Comparison of ENCODE assay signal across 21 cellular contexts in genomic region chr19:33050110-33050509, GRCh38. TPM values are rescaled to one million over a fixed set of nuclear protein-coding genes. Genes with fewer than 3 reads are reported as not detected.
DNase-seq lines count a peak whose midpoint lies in the region; ATAC-seq, FAIRE-seq and TF ChIP-seq lines count a peak whose summit lies in the region.
"Had no signal": no experiment of that assay in that cellular context is flagged by ENCODE, and none has a peak within 500 bp of the region (broad histone marks: within the 10 kb centered on the region; RNA-seq: fewer than 3 reads in every experiment).

No MANE protein-coding gene starts in this region.

- 96% methylated on average over 3 of the region's 3 CpGs for WGBS in A549 (ENCODE audit: missing lambda C conversion rate)

- H3K9me3 ChIP-seq in A549 (no peaks in the 10 kb centered on the region), HEK293 (ENCODE audit: control insufficient read depth, insufficient read depth, low read depth, low read length) (no peaks in the 10 kb centered on the region), duodenal mucosa (ENCODE audit: control insufficient read depth in 1 of 2, low read length in 2 of 2) (no peaks in the 10 kb centered on the region)
- H3K9me3 ChIP-seq: MG63, SK-N-SH had no signal

- no peaks in the 10 kb centered on the region for H3K9me3 Mint-ChIP-seq in progenitor cell of endocrine pancreas (ENCODE audit: low read depth)
- H3K9me3 Mint-ChIP-seq in stimulated activated effector memory CD8-positive, alpha-beta T cell treated with anti-CD3 and anti-CD28 coated beads, Interleukin-12 subunit alpha, Interleukin-12 subunit beta, amount 100 ng/mL, for 72 hours: no peaks in the 10 kb centered on the region

- no peak for DNase-seq in A549 (ENCODE audit: low read depth in 1 of 2, low spot score in 1 of 2)
- no peak for DNase-seq in progenitor cell of endocrine pancreas (ENCODE audit: low spot score, unreplicated experiment)
- DNase-seq in stimulated activated effector memory CD8-positive, alpha-beta T cell treated with anti-CD3 and anti-CD28 coated beads, Interleukin-12 subunit alpha, Interleukin-12 subunit beta, amount 100 ng/mL, for 72 hours (ENCODE audit: low spot score in 2 of 2): no peak
- DNase-seq in OCI-M2 (lab: John Stamatoyannopoulos, UW; ENCODE audit: unreplicated experiment): no peak
- DNase-seq: DMS79, Kasumi-1, MG63, NCI-H1417, NCI-H187, NCI-H446, NCI-H526, OCI-M1, SIG-M5, SK-N-SH had no signal

- peak overlapping the region; percentile 99 for H3K27ac Mint-ChIP-seq in progenitor cell of endocrine pancreas
- H3K27ac Mint-ChIP-seq in stimulated activated effector memory CD8-positive, alpha-beta T cell treated with anti-CD3 and anti-CD28 coated beads, Interleukin-12 subunit alpha, Interleukin-12 subunit beta, amount 100 ng/mL, for 72 hours: no peak overlapping the region

- CTCF ChIA-PET in A549 (lab: Yijun Ruan, JAX): interaction anchor here (2.6 to 3.6 kb wide), 2 partner anchors 9 to 68 kb away, joined by 11 to 14 read pairs; no protein-coding TSS in a partner anchor
- CTCF ChIA-PET in HEK293 (lab: Yijun Ruan, JAX): interaction anchor here (1.0 to 1.5 kb wide), 2 partner anchors 14 to 55 kb away, joined by 3 to 8 read pairs; no protein-coding TSS in a partner anchor

- peaks cover 5 to 39% of the 10 kb centered on the region in 2 experiments for H3K36me3 ChIP-seq in HEK293 (ENCODE audit: control insufficient read depth in 2 of 2, insufficient read depth in 1 of 2, low read length in 2 of 2)
- no peaks in the 10 kb centered on the region for H3K36me3 ChIP-seq in duodenal mucosa (ENCODE audit: control insufficient read depth in 1 of 2, insufficient read depth in 2 of 2, low read length in 2 of 2)

- ATAC-seq in A549 (no peak), HG03095 (IDR thresholded peaks at IDR 0.05; ENCODE audit: unreplicated experiment) (no peak), GM18517 (IDR thresholded peaks at IDR 0.05; ENCODE audit: unreplicated experiment) (no peak)
- no peak for ATAC-seq in stimulated activated effector memory CD8-positive, alpha-beta T cell treated with anti-CD3 and anti-CD28 coated beads, Interleukin-12 subunit alpha, Interleukin-12 subunit beta, amount 100 ng/mL, for 72 hours

- H3K36me3 Mint-ChIP-seq in progenitor cell of endocrine pancreas (ENCODE audit: insufficient read depth): peaks cover 10% of the 10 kb centered on the region
- no peaks in the 10 kb centered on the region for H3K36me3 Mint-ChIP-seq in stimulated activated effector memory CD8-positive, alpha-beta T cell treated with anti-CD3 and anti-CD28 coated beads, Interleukin-12 subunit alpha, Interleukin-12 subunit beta, amount 100 ng/mL, for 72 hours

- H3K27me3 Mint-ChIP-seq in progenitor cell of endocrine pancreas: no peaks in the 10 kb centered on the region

- no peak overlapping the region for H3K4me2 ChIP-seq in A549
- H3K4me2 ChIP-seq: SK-N-SH had no signal

- H3K4me3 ChIP-seq in A549 (no peak overlapping the region), HEK293 (ENCODE audit: low read depth, low read length) (no peak overlapping the region), duodenal mucosa (ENCODE audit: low read depth in 1 of 2, low read length in 2 of 2) (no peak overlapping the region)
- H3K4me3 ChIP-seq: MG63 had no signal

- peak overlapping the region; percentile 28 to 70 for H3K9ac ChIP-seq in duodenal mucosa (ENCODE audit: low read depth in 1 of 2, low read length in 2 of 2)
- H3K9ac ChIP-seq: SK-N-SH had no signal

- H3K4me1 Mint-ChIP-seq in progenitor cell of endocrine pancreas (ENCODE audit: low read depth): peaks cover 48% of the 10 kb centered on the region
- H3K4me1 Mint-ChIP-seq in stimulated activated effector memory CD8-positive, alpha-beta T cell treated with anti-CD3 and anti-CD28 coated beads, Interleukin-12 subunit alpha, Interleukin-12 subunit beta, amount 100 ng/mL, for 72 hours: no peaks in the 10 kb centered on the region

- no peak for TF ChIP-seq EP300 in A549 (IDR thresholded peaks at IDR 0.05)

- TF ChIP-seq CTCF in A549 (IDR thresholded peaks at IDR 0.05) (no peak), HEK293 (tag by site-specific recombination; IDR thresholded peaks at IDR 0.05) (no peak), progenitor cell of endocrine pancreas (IDR thresholded peaks at IDR 0.05; ENCODE audit: unreplicated experiment) (no peak)

- H3K4me1 ChIP-seq in A549: peaks cover 74% of the 10 kb centered on the region
- H3K4me1 ChIP-seq in HEK293 (ENCODE audit: control insufficient read depth, insufficient read depth, low read length): peaks cover 49% of the 10 kb centered on the region
- H3K4me1 ChIP-seq in duodenal mucosa (ENCODE audit: control insufficient read depth in 1 of 2, insufficient read depth in 2 of 2, low read length in 2 of 2): peaks cover 32 to 40% of the 10 kb centered on the region in 2 donors

- POLR2A ChIA-PET in A549 (lab: Yijun Ruan, JAX): no interaction called here
- POLR2A ChIA-PET in HEK293 (lab: Yijun Ruan, JAX): interaction anchor here (1.0 to 4.6 kb wide), 3 partner anchors 9 to 28 kb away, joined by 3 to 26 read pairs (median 4); no protein-coding TSS in a partner anchor

- no peak overlapping the region for H3K4me3 Mint-ChIP-seq in progenitor cell of endocrine pancreas (ENCODE audit: low read depth)
- no peak overlapping the region for H3K4me3 Mint-ChIP-seq in stimulated activated effector memory CD8-positive, alpha-beta T cell treated with anti-CD3 and anti-CD28 coated beads, Interleukin-12 subunit alpha, Interleukin-12 subunit beta, amount 100 ng/mL, for 72 hours

- no peak for TF ChIP-seq POLR2A in A549 (IDR thresholded peaks at IDR 0.05; ENCODE audit: low read length)

- H3K27me3 ChIP-seq in duodenal mucosa (ENCODE audit: control insufficient read depth in 1 of 2, insufficient read depth in 2 of 2, low read length in 2 of 2): no peaks in the 10 kb centered on the region
- H3K27me3 ChIP-seq: MG63 had no signal

- peak; percentile 65 for FAIRE-seq in A549 (lab: Jason Lieb, UNC)
- FAIRE-seq: H54 had no signal

- TF ChIP-seq RAD21 in A549 (conservative IDR thresholded peaks at IDR 0.05 in 1 of 2, IDR thresholded peaks at IDR 0.05 in 1 of 2): no peak

- H3K27ac ChIP-seq in A549: peak overlapping the region in 1 of 2 experiments; percentile 74; a peak in 4 of 6 replicates
- H3K27ac ChIP-seq in HEK293 (ENCODE audit: extremely low read depth, low read depth, low read length): no peak overlapping the region
- peak overlapping the region; percentile 79 for H3K27ac ChIP-seq in duodenal mucosa (ENCODE audit: low read depth, low read length)
- H3K27ac ChIP-seq: C4-2B, RWPE1 had no signal

TF ChIP-seq in A549, 52 proteins besides CTCF, POLR2A, EP300 and RAD21:
- no peak for TF ChIP-seq ATOH8 (CRISPR knock-in tag; IDR thresholded peaks at IDR 0.05; ENCODE audit: low read depth)

TF ChIP-seq in HEK293, 187 proteins besides CTCF, POLR2A, EP300 and RAD21:
- TF ChIP-seq ZNF623 (tag by site-specific recombination; IDR thresholded peaks at IDR 0.05) (no peak), ZXDB (tag by site-specific recombination; IDR thresholded peaks at IDR 0.05) (0 out of 2 replicates have a peak, but pooled peaks have one; percentile 16), ATF2 (tag by site-specific recombination; IDR thresholded peaks at IDR 0.05; ENCODE audit: low read depth) (peak; percentile 25; the same call in 1 of the 2 replicates), ZNF664 (tag by site-specific recombination; IDR thresholded peaks at IDR 0.05) (peak; percentile 63), PATZ1 (tag by site-specific recombination; IDR thresholded peaks at IDR 0.05) (peak; percentile 16; the same call in 1 of the 2 replicates)

RNA-seq across cellular contexts. Expression of gene RHPN2, which starts 14.6 kb away (rescaled TPM):
- polyA plus RNA-seq in A549 (2011; rRNA removed): 140 and 162 TPM in 2 replicates
- polyA plus RNA-seq in A549 (2012; cell fraction: cytosol; rRNA removed): 72.5 and 85.3 TPM in 2 replicates
- polyA plus RNA-seq in A549 (2012; cell fraction: nucleus; rRNA removed): 98.3 and 107 TPM in 2 replicates
- polyA plus RNA-seq in A549 (2017; fragmentation: RNase III; extraction: RNeasy Plus Mini Kit Qiagen cat#74134 plus additional on column Dnase treatment): 55.4 to 68.1 TPM (median 60.5 TPM) in 3 replicates
- polyA minus RNA-seq in A549 (2011; rRNA and poly(A)+ RNA removed): 113 and 114 TPM in 2 replicates
- total RNA-seq in progenitor cell of endocrine pancreas: 33.9 and 40.2 TPM in 2 replicates

RNA-seq across cellular contexts. Expression of gene GPATCH1, which starts 30.9 kb away (rescaled TPM):
- polyA plus RNA-seq in A549 (2011; rRNA removed) (19.0 and 24.2 TPM in 2 replicates), A549 (2017; fragmentation: RNase III; extraction: RNeasy Plus Mini Kit Qiagen cat#74134 plus additional on column Dnase treatment) (12.1 to 15.4 TPM (median 13.9 TPM) in 3 replicates)
- 13.1 and 16.7 TPM in 2 replicates for polyA plus RNA-seq in A549 (2012; cell fraction: cytosol; rRNA removed)
- polyA plus RNA-seq in A549 (2012; cell fraction: nucleus; rRNA removed): 17.5 and 18.1 TPM in 2 replicates
- polyA minus RNA-seq in A549 (2011; rRNA and poly(A)+ RNA removed): 29.8 and 38.2 TPM in 2 replicates
- 13.4 and 15.6 TPM in 2 replicates for total RNA-seq in progenitor cell of endocrine pancreas
